Comparison of ENCODE assay signal across 8 cellular contexts in the genomic region with DNA sequence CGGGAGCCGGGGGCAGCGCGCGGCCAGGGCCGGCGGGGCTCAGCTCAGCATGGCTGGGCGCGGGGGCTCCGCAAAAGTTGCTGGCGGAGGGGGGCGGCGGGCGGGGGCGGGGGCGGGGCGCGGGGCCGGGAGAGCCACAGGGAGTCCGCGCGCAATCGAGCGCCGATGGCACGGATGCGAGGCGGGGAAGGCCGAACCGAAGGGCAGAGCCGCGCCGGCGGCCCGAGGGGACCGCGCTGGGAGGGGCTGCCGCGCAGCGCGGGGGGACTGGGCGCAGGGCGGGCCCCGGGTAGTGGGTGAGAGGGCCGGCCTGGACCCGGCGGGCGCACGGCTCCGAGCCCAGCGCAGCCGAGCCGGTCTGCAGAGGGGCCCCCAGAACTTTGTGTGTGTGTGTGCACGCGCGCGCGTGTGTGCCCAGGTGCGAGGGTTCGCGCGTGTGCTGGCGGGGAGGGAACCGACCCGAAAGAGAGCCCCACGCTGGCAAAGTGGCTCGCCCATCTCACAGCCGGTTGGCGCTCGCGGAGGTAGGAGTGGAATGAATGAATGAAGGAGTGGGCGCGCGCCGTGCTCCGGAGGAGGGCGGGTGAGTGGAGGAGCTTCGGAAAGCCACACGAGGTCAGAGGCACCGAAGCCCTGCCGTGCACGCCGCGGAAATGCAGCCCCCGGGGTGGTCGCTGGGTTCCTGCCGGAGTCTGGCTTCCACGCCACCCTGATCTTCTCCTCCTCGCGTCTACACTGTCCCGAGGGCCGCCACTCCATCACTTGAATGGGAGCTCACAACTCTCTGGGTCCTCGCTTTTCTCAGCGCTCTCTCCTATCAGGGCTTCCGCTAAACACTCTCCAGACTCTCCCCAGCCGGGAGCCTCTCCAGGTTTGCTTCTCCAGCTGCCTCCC. TPM values are rescaled to one million over a fixed set of nuclear protein-coding genes. Genes with fewer than 3 reads are reported as not detected.
DNase-seq lines count a peak whose midpoint lies in the region; ATAC-seq, FAIRE-seq and TF ChIP-seq lines count a peak whose summit lies in the region.

A gene (minus strand): TSS at position 51 of the 894 bp plus-strand sequence. CDS start 375 bp downstream, outside the sequence.

- H3K36me3 ChIP-seq in iPS-20b (ENCODE audit: insufficient read depth, low read depth, low read length) (no peaks in the 10 kb centered on the region), skeletal muscle tissue (ENCODE audit: control insufficient read depth in 3 of 3, insufficient read depth in 3 of 3, low read length in 3 of 3) (no peaks in the 10 kb centered on the region)

- no peaks in the 10 kb centered on the region for H3K9me3 ChIP-seq in iPS-20b (ENCODE audit: insufficient read depth, low read depth, low read length)
- no peaks in the 10 kb centered on the region for H3K9me3 ChIP-seq in skeletal muscle tissue (ENCODE audit: control insufficient read depth in 3 of 3, low read length in 3 of 3)

- H3K4me1 ChIP-seq in iPS-20b (ENCODE audit: insufficient read depth, low read length) (peaks cover 4% of the 10 kb centered on the region; the same call in 1 of the 2 replicates), skeletal muscle tissue (ENCODE audit: control insufficient read depth in 3 of 3, insufficient read depth in 3 of 3, low read length in 3 of 3) (peaks cover 17 to 25% (median 17%) of the 10 kb centered on the region in 3 donors)

- FAIRE-seq in GM12891 (lab: Jason Lieb, UNC), result peak; percentile 63

- TF ChIP-seq CTCF in VCaP (conservative IDR thresholded peaks at IDR 0.05), result no peak

- H3K27ac ChIP-seq in VCaP (peak within 1 kb of the TSS; percentile 100), iPS-20b (ENCODE audit: low read length) (no peak within 1 kb of the TSS), skeletal muscle tissue (ENCODE audit: low read depth, low read length) (peak within 1 kb of the TSS; percentile 81)

- peaks cover 46% of the 10 kb centered on the region for H3K27me3 ChIP-seq in iPS-20b (ENCODE audit: insufficient read depth, low read length)
- peaks cover 0 to 2% (median 0%) of the 10 kb centered on the region in 3 donors for H3K27me3 ChIP-seq in skeletal muscle tissue (ENCODE audit: control insufficient read depth in 3 of 3, insufficient read depth in 3 of 3, low read length in 3 of 3)

- in situ Hi-C loops in T47D (cut with HindIII; ENCODE audit: low pct_unique_long_range_greater_than_20kb, low sequenced_read_pairs), result no loop called here

- DNase-seq in GM12891 (ENCODE audit: insufficient read length, low spot score) (peak; percentile 88), NCI-H146 (lab: John Stamatoyannopoulos, UW) (peak; percentile 77), T47D (ENCODE audit: low read depth in 1 of 2, low spot score in 1 of 2) (peak; percentile 69 to 72), cortex of kidney (lab: John Stamatoyannopoulos, UW) (no peak)

- peak; percentile 71 for ATAC-seq in HG02642 (IDR thresholded peaks at IDR 0.05; ENCODE audit: poor library complexity, unreplicated experiment)

- H3K9ac ChIP-seq in iPS-20b (ENCODE audit: low read depth, low read length), result peak within 1 kb of the TSS; percentile 77
- H3K9ac ChIP-seq in skeletal muscle tissue (ENCODE audit: low read depth in 1 of 3, low read length in 3 of 3), result peak within 1 kb of the TSS; percentile 88 to 95 (median 90)

- H3K4me3 ChIP-seq in iPS-20b (ENCODE audit: low read length), result peak within 1 kb of the TSS; percentile 86
- peak within 1 kb of the TSS; percentile 84 to 95 (median 87) for H3K4me3 ChIP-seq in skeletal muscle tissue (ENCODE audit: low read length in 3 of 3)

- TF ChIP-seq POLR2A in GM12891 (IDR thresholded peaks at IDR 0.05; ENCODE audit: low read depth, low read length), result no peak; the same call in 1 of the 2 replicates

TF ChIP-seq in GM12891, 5 proteins besides CTCF, POLR2A, EP300 and RAD21:
- peak; percentile 34; the same call in 1 of the 2 replicates for TF ChIP-seq TAF1 (IDR thresholded peaks at IDR 0.05; ENCODE audit: low read depth, low read length)
- no peak for TF ChIP-seq POU2F2 (IDR thresholded peaks at IDR 0.05; ENCODE audit: low read depth, low read length)
- TF ChIP-seq PAX5 (IDR thresholded peaks at IDR 0.05; ENCODE audit: insufficient read depth, low read length, severe bottlenecking), result no peak
- 0 out of 2 replicates have a peak, but pooled peaks have one; percentile 27 for TF ChIP-seq POLR2AphosphoS5 (IDR thresholded peaks at IDR 0.05; ENCODE audit: low read depth, low read length)
- no peak for TF ChIP-seq SPI1 (IDR thresholded peaks at IDR 0.05; ENCODE audit: low read depth, low read length)

RNA-seq across cellular contexts. Expression of the gene that starts here (rescaled TPM):
- 14.2 TPM for polyA plus RNA-seq in GM12891 (2012; ENCODE audit: low read depth, missing spikeins)
- 5.7 TPM for total RNA-seq in skeletal muscle tissue
